ENCODE assay signal across 2 cellular contexts in genomic region chr9:129355641-129356040, GRCh38.
TF ChIP-seq lines count a peak whose summit lies in the region.

No MANE protein-coding gene starts in this region.

TF ChIP-seq in IMR-90, 13 proteins besides CTCF, POLR2A, EP300 and RAD21:
- TF ChIP-seq RFX5 (IDR thresholded peaks at IDR 0.05; ENCODE audit: low read depth, low read length) = no peak
- TF ChIP-seq FOS (IDR thresholded peaks at IDR 0.05; ENCODE audit: low read depth, low read length) = no peak
- TF ChIP-seq NFE2L2 (IDR thresholded peaks at IDR 0.05; ENCODE audit: low read depth, low read length) = no peak
- no peak for TF ChIP-seq USF2 (IDR thresholded peaks at IDR 0.05; ENCODE audit: low read depth, low read length)
- TF ChIP-seq CHD1 (IDR thresholded peaks at IDR 0.05; ENCODE audit: low read depth, low read length) = no peak
- TF ChIP-seq, protein P1, sequence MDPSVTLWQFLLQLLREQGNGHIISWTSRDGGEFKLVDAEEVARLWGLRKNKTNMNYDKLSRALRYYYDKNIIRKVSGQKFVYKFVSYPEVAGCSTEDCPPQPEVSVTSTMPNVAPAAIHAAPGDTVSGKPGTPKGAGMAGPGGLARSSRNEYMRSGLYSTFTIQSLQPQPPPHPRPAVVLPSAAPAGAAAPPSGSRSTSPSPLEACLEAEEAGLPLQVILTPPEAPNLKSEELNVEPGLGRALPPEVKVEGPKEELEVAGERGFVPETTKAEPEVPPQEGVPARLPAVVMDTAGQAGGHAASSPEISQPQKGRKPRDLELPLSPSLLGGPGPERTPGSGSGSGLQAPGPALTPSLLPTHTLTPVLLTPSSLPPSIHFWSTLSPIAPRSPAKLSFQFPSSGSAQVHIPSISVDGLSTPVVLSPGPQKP (IDR thresholded peaks at IDR 0.05; ENCODE audit: borderline replicate concordance, low read depth, low read length) = no peak
- TF ChIP-seq RCOR1 (IDR thresholded peaks at IDR 0.05; ENCODE audit: insufficient replicate concordance, low read length) = no peak
- no peak for TF ChIP-seq MXI1 (IDR thresholded peaks at IDR 0.05; ENCODE audit: borderline replicate concordance, low read depth, low read length)
- no peak for TF ChIP-seq BHLHE40 (IDR thresholded peaks at IDR 0.05; ENCODE audit: low read depth, low read length)
- no peak for TF ChIP-seq MAZ (IDR thresholded peaks at IDR 0.05; ENCODE audit: borderline replicate concordance, low read depth, low read length)
- TF ChIP-seq CEBPB (IDR thresholded peaks at IDR 0.05; ENCODE audit: low read depth, low read length) = no peak
- TF ChIP-seq SMC3 (IDR thresholded peaks at IDR 0.05; ENCODE audit: low read depth, low read length) = no peak
- no peak for TF ChIP-seq MAFK (IDR thresholded peaks at IDR 0.05; ENCODE audit: low read depth, low read length)

TF ChIP-seq in H1, 55 proteins besides CTCF, POLR2A, EP300 and RAD21:
- no peak for TF ChIP-seq POLR2AphosphoS5 (IDR thresholded peaks at IDR 0.05; ENCODE audit: low read depth, low read length)
- no peak for TF ChIP-seq RBBP5 (IDR thresholded peaks at IDR 0.05; ENCODE audit: borderline replicate concordance, low read depth, low read length)
- no peak for TF ChIP-seq HDAC6 (IDR thresholded peaks at IDR 0.05; ENCODE audit: low read depth, low read length)
- TF ChIP-seq BRCA1 (IDR thresholded peaks at IDR 0.05; ENCODE audit: low read depth, low read length) = no peak
- TF ChIP-seq TCF12 (IDR thresholded peaks at IDR 0.05; ENCODE audit: low read depth, low read length) = no peak
- no peak for TF ChIP-seq KDM4A (IDR thresholded peaks at IDR 0.05; ENCODE audit: low read depth, low read length, severe bottlenecking)
